Comparison of ENCODE assay signal across 8 cellular contexts in the genomic region with DNA sequence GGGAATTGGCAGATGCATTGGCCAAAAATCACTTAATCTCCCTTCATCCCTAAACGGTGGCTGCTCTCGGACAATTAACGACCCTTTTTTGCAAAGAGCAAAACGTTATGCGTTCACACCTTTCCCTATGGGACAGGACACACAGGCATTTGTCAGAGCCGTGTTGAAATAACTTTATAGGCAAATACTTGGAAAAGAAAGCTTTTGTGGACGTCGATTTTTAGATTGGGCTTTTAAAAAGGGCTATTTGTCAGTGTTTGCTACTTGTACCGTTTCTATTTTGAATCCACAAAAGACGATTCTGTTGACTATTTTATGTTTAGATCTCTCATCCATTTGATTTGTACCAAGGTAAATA.
DNase-seq lines count a peak whose midpoint lies in the region; ATAC-seq and TF ChIP-seq lines count a peak whose summit lies in the region.

No MANE protein-coding gene starts in this region.

- H3K9me2 ChIP-seq in Loucy (replicated peaks; ENCODE audit: low read depth, low read length) (no peaks in the 10 kb centered on the region), neural cell (ENCODE audit: insufficient read depth, low read length) (no peaks in the 10 kb centered on the region)

- H3K27me3 ChIP-seq in Caco-2 (replicated peaks; ENCODE audit: control insufficient read depth, insufficient read depth, low read length) (no peaks in the 10 kb centered on the region), Loucy (ENCODE audit: insufficient read depth, low read length, poor library complexity, severe bottlenecking) (no peaks in the 10 kb centered on the region), neural cell (ENCODE audit: insufficient read depth, low read depth, low read length) (peaks cover 3% of the 10 kb centered on the region)

- DNase-seq in Caco-2 (no peak), dermis blood vessel endothelial cell (peak; percentile 10), NAMALWA (ENCODE audit: low spot score) (no peak), occipital lobe (lab: John Stamatoyannopoulos, UW) (no peak), NCI-H446 (lab: John Stamatoyannopoulos, UW) (no peak)

- no peaks in the 10 kb centered on the region for H3K36me3 ChIP-seq in Caco-2 (ENCODE audit: control insufficient read depth, insufficient read depth, low read length)
- no peaks in the 10 kb centered on the region for H3K36me3 ChIP-seq in Loucy (ENCODE audit: insufficient read depth, low read length)
- no peaks in the 10 kb centered on the region for H3K36me3 ChIP-seq in neural cell (ENCODE audit: insufficient read depth, low read length)

- no peak for ATAC-seq in GM19395 (IDR thresholded peaks at IDR 0.05; ENCODE audit: unreplicated experiment)

- H3K27ac ChIP-seq in neural cell (ENCODE audit: low read length), result peak overlapping the region; percentile 64

- TF ChIP-seq CTCF in Caco-2 (IDR thresholded peaks at IDR 0.05; ENCODE audit: insufficient read depth in 1 of 2, low read depth in 1 of 2, low read length in 1 of 2, severe bottlenecking in 1 of 2, unreplicated experiment in 1 of 2), result no peak
- no peak for TF ChIP-seq CTCF in Loucy (conservative IDR thresholded peaks at IDR 0.05; ENCODE audit: low read length)
- no peak for TF ChIP-seq CTCF in neural cell (IDR thresholded peaks at IDR 0.05; ENCODE audit: poor library complexity, severe bottlenecking)

- intact Hi-C loops in Caco-2 (cut with micrococcal nuclease; ENCODE audit: unreplicated experiment), result loop anchor here (5.0 kb wide), 3 partner anchors 51 to 336 kb away; no protein-coding TSS in a partner anchor

- POLR2A ChIA-PET in Caco-2 (lab: Charles Lee), result no interaction called here

- no peak overlapping the region for H3K27ac Mint-ChIP-seq in Caco-2 (ENCODE audit: unreplicated experiment)

- no peak for TF ChIP-seq RAD21 in neural cell (conservative IDR thresholded peaks at IDR 0.05)

- peak overlapping the region; percentile 72 for H3K4me3 Mint-ChIP-seq in Caco-2 (ENCODE audit: unreplicated experiment)

- H2AFZ ChIP-seq in Loucy (ENCODE audit: low read length) (peak overlapping the region; percentile 92), neural cell (ENCODE audit: low read depth, low read length) (peak overlapping the region; percentile 23)

- H4K20me1 ChIP-seq in Loucy (ENCODE audit: insufficient read depth, low read length, poor library complexity, severe bottlenecking), result no peaks in the 10 kb centered on the region
- H4K20me1 ChIP-seq in neural cell (ENCODE audit: insufficient read depth), result no peaks in the 10 kb centered on the region

- H3K9me3 ChIP-seq in Caco-2 (no peaks in the 10 kb centered on the region), Loucy (ENCODE audit: insufficient read depth, low read depth, low read length) (no peaks in the 10 kb centered on the region), neural cell (ENCODE audit: low read length) (no peaks in the 10 kb centered on the region)

- H3K9me3 Mint-ChIP-seq in Caco-2 (ENCODE audit: unreplicated experiment), result no peaks in the 10 kb centered on the region

- H3K4me3 ChIP-seq in Caco-2 (ENCODE audit: low read depth, low read length), result peak overlapping the region; percentile 30; the same call in 1 of the 2 replicates
- H3K4me3 ChIP-seq in Loucy (ENCODE audit: low read length, poor library complexity, severe bottlenecking), result peak overlapping the region; percentile 80
- H3K4me3 ChIP-seq in neural cell (ENCODE audit: low read length), result peak overlapping the region; percentile 74

- no peak overlapping the region for H3K9ac ChIP-seq in Loucy (ENCODE audit: low read depth, low read length, poor library complexity, severe bottlenecking)
- H3K9ac ChIP-seq in neural cell (ENCODE audit: low read length), result peak overlapping the region; percentile 80

- H3K4me1 ChIP-seq in Caco-2 (0 out of 2 replicates have a peak, but pooled peaks cover 3% of the 10 kb centered on the region), Loucy (ENCODE audit: insufficient read depth, low read length, poor library complexity, severe bottlenecking) (peaks cover 16% of the 10 kb centered on the region)

- BruUV-seq in Caco-2 (replicated peaks; lab: Mats Ljungman, UMichigan), result no TSS peak

- peak overlapping the region; percentile 87 for H3K4me2 ChIP-seq in Loucy (ENCODE audit: low read depth, low read length, poor library complexity, severe bottlenecking)
- peak overlapping the region; percentile 69 for H3K4me2 ChIP-seq in neural cell (ENCODE audit: low read length)

- H3F3A ChIP-seq in Loucy (ENCODE audit: low read depth) (no peaks in the 10 kb centered on the region), neural cell (ENCODE audit: insufficient read depth, low read length, poor library complexity, severe bottlenecking) (no peaks in the 10 kb centered on the region)

- H3K27me3 Mint-ChIP-seq in Caco-2 (ENCODE audit: insufficient read depth, unreplicated experiment), result peaks cover 5% of the 10 kb centered on the region

- CTCF ChIA-PET in Caco-2 (lab: Charles Lee), result interaction anchor here (0.6 to 1.2 kb wide), 2 partner anchors 50 to 699 kb away, joined by 6 to 7 read pairs; no protein-coding TSS in a partner anchor

- H3K36me3 Mint-ChIP-seq in Caco-2 (ENCODE audit: insufficient read depth, unreplicated experiment), result no peaks in the 10 kb centered on the region

- H3K4me1 Mint-ChIP-seq in Caco-2 (ENCODE audit: low read depth, unreplicated experiment), result no peaks in the 10 kb centered on the region

- no peaks in the 10 kb centered on the region for H3K79me2 ChIP-seq in Loucy (ENCODE audit: insufficient read depth, low read length)
- H3K79me2 ChIP-seq in neural cell (replicated peaks; ENCODE audit: insufficient read depth, low read length), result peaks cover 61% of the 10 kb centered on the region

- no peak for TF ChIP-seq EP300 in neural cell (conservative IDR thresholded peaks at IDR 0.05; ENCODE audit: poor library complexity, severe bottlenecking)

TF ChIP-seq in neural cell, 6 proteins besides CTCF, POLR2A, EP300 and RAD21:
- no peak for TF ChIP-seq EZH2 (IDR thresholded peaks at IDR 0.05; ENCODE audit: borderline replicate concordance, insufficient read depth, low read length, poor library complexity, severe bottlenecking)
- TF ChIP-seq TAF1 (IDR thresholded peaks at IDR 0.05; ENCODE audit: low read depth), result no peak
TF ChIP-seq in neural cell: peak in this region for 0.

Comparison
In these comparisons a context has a peak if more than half of its experiments do, and no peak if none do; other contexts are left out.
1. H3K4me3 ChIP-seq: peak in every context shown above with its lines; median percentile 80 in Loucy; 74 in neural cell; 30 in Caco-2.